29 cellular contexts compared by ENCODE assay signal in the genomic region with DNA sequence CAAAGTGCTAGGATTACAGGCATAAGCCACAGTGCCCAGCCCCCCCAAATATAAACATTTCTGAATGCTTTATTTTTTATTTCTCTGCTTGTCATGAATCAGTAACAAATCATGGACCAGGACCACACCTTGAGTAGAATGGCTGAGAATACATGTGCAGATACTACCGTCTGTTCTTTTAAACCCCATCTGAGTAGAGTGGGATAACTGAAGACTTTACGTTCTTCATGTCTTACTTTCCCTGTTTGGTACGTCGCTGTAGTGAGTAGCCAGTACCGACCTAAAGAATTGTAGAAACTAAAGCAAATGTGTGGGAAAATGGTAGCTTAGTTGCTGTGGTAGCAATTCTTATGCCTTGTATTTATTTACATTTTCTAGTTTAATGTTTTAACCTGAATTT. TPM values are rescaled to one million over a fixed set of nuclear protein-coding genes. Genes with fewer than 3 reads are reported as not detected.
"Had no signal": no experiment of that assay in that cellular context is flagged by ENCODE, and none has a peak within 500 bp of the region (broad histone marks: within the 10 kb centered on the region; RNA-seq: fewer than 3 reads in every experiment).

No MANE protein-coding gene starts in this region.

- H3K79me2 ChIP-seq: hepatocyte had no signal

- H2AFZ ChIP-seq: hepatocyte had no signal

- H3K9me3 Mint-ChIP-seq: immature natural killer cell, mesothelial cell of epicardium had no signal

- H3K9me3 ChIP-seq: esophagus muscularis mucosa, gastroesophageal sphincter, heart left ventricle, lower lobe of right lung, mucosa of descending colon had no signal

- H3K27ac ChIP-seq: coronary artery, dorsolateral prefrontal cortex, esophagus muscularis mucosa, foreskin keratinocyte, gastroesophageal sphincter, heart left ventricle, hepatocyte, lower lobe of right lung had no signal

- H3K27me3 ChIP-seq: dorsolateral prefrontal cortex, esophagus muscularis mucosa, foreskin keratinocyte, gastroesophageal sphincter, heart left ventricle, hepatocyte had no signal

- H3K4me2 ChIP-seq: hepatocyte had no signal

- H3K4me1 ChIP-seq: foreskin keratinocyte, gastroesophageal sphincter, lower lobe of right lung had no signal

- ATAC-seq: foreskin keratinocyte, gastroesophageal sphincter, heart left ventricle, left colon, left lobe of liver, left ventricle myocardium superior, lower lobe of right lung, mucosa of descending colon had no signal

- H3K4me3 Mint-ChIP-seq: immature natural killer cell, mesothelial cell of epicardium had no signal

- H3K4me1 Mint-ChIP-seq: immature natural killer cell had no signal

- H3K27ac Mint-ChIP-seq: immature natural killer cell, mesothelial cell of epicardium had no signal

- H3K4me3 ChIP-seq: coronary artery, dorsolateral prefrontal cortex, esophagus muscularis mucosa, gastroesophageal sphincter, heart left ventricle, hepatocyte, lower lobe of right lung, mucosa of descending colon had no signal

- FAIRE-seq: colon, endometrium, endothelial cell of umbilical vein, frontal cortex, kidney had no signal

- DNase-seq: dermis blood vessel endothelial cell; dorsolateral prefrontal cortex; effector CD4-positive, alpha-beta T cell; effector memory CD4-positive, alpha-beta T cell; foreskin keratinocyte; heart left ventricle; hypothalamus; immature natural killer cell; islet precursor cell; kidney; kidney glomerular epithelial cell; left colon; left ventricle myocardium superior; lower lobe of right lung; mesenchymal stem cell; mucosa of descending colon had no signal

RNA-seq across cellular contexts. Expression of gene VSTM5, which starts 36.4 kb away (rescaled TPM):
- total RNA-seq: dermis blood vessel endothelial cell, endothelial cell of umbilical vein, left lobe of liver, left ventricle myocardium superior, lower lobe of right lung, lung microvascular endothelial cell, mesenteric fat pad, mesothelial cell of epicardium, myocyte had no signal
- polyA plus RNA-seq: immature natural killer cell had no signal
